ENCODE assay signal across 1 cellular context in the genomic region with DNA sequence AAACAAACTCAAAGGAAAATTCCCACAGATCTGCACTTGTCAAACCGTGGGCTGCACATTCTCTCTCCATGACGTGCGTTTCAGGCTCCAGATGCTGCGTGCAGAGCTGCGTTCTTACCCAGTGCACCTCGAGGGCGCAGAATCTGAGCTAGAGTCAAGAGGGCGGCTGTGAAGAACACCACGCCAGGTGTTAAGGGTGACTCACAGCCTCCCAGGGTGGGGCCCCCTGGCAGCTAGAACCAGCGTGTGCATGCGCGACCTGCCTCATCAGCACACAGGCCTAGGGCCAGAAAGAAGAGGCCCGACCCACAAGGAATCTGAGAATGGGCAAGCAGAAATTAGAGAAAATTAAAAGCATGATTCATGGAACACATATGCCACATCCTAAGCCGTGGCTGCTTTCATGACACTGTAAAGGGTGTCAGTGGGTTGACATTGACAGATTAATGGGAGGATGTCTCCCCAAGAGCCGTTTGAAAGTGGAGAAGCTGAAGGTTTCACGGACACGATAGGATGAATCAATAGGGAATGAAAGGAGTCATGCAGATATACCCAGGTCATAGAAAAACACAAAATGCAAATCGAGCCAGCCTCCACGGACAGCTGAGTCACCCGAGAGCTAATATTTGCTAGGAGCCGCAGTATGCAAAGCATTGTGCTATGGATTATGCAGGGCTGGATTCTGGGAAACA.
TF ChIP-seq lines count a peak whose summit lies in the region.

No MANE protein-coding gene starts in this region.

TF ChIP-seq in H1, 55 proteins besides CTCF, POLR2A, EP300 and RAD21:
- TF ChIP-seq, protein P1, sequence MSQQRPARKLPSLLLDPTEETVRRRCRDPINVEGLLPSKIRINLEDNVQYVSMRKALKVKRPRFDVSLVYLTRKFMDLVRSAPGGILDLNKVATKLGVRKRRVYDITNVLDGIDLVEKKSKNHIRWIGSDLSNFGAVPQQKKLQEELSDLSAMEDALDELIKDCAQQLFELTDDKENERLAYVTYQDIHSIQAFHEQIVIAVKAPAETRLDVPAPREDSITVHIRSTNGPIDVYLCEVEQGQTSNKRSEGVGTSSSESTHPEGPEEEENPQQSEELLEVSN (IDR thresholded peaks at IDR 0.05): no peak
- TF ChIP-seq RNF2 (IDR thresholded peaks at IDR 0.05; ENCODE audit: borderline replicate concordance, low read depth, low read length, missing control alignments, poor library complexity, severe bottlenecking): no peak
- no peak for TF ChIP-seq CBX5 (IDR thresholded peaks at IDR 0.05; ENCODE audit: low read depth, low read length)
- TF ChIP-seq BACH1 (IDR thresholded peaks at IDR 0.05; ENCODE audit: low read length): no peak
- TF ChIP-seq BCL11A (IDR thresholded peaks at IDR 0.05; ENCODE audit: low read depth in 2 of 2, low read length in 2 of 2): no peak
- TF ChIP-seq JUND (IDR thresholded peaks at IDR 0.05; ENCODE audit: low read length): peak; percentile 33; the same call in 1 of the 2 replicates
- no peak for TF ChIP-seq KDM1A (IDR thresholded peaks at IDR 0.05; ENCODE audit: borderline replicate concordance, low read length)
- TF ChIP-seq SIRT6 (IDR thresholded peaks at IDR 0.05; ENCODE audit: low read length): no peak
- no peak for TF ChIP-seq KDM5A (IDR thresholded peaks at IDR 0.05; ENCODE audit: low read length)
